ENCODE assay signal across 1 cellular context in the genomic region with DNA sequence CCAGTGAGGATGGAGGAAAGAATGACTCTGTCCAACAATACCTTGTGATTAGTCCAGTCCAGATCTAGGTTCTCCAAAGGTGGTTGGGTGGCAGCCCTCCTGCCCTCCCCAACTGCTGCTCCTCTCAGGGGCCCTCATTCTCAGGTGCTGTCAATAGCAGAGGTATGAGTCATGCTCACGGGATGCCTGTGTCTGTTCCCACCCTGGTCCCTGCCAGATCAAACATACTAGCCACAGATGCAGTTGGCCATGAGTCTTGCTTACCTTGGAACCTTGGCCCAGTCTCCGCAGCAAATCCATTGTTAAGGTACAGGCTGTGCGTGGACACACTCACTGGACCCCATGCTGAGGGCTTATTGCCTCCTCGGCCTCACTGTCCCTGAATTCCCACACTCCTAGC.
TF ChIP-seq lines count a peak whose summit lies in the region.

No MANE protein-coding gene starts in this region.

TF ChIP-seq in SK-N-SH, 30 proteins besides CTCF, POLR2A, EP300 and RAD21:
- TF ChIP-seq SIN3A (IDR thresholded peaks at IDR 0.05; ENCODE audit: borderline replicate concordance, low read depth, low read length): no peak
